In the genomic region with DNA sequence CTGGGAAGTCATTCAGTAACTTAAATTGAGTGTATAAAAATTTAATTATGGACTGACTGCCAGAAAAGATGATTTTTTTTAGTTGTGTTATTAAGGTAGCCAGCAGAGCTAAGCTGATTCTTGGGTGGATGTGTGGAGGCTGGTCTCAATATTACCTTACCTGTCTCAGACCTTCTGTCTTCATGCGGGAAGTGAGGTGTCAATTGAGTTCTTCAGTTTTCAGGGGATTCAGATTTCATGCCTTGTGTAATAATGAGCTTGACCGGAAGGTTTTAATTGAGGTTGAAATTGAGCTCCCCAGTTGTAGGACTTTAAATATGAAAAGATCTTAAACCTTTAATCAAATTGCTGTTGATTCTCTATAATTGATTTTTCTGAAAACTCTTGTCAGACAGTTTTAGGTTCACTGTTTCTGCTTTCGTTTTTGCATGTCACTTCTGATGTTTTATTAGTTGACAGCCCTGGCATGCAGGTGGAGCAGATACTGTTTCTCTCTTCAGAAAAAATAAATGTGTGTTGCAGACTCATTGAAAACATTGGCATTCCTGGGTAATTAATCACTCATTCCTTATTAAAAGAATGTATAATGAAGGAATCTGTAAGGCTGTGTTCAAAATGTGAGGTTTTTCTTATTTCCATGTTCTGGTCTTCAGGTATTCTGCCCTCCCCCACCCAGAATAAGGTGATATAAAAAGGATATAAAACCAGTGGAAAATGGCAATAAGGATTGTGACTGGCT, we compare ENCODE assay signal across 8 cellular contexts. TPM values are rescaled to one million over a fixed set of nuclear protein-coding genes. Genes with fewer than 3 reads are reported as not detected.
DNase-seq lines count a peak whose midpoint lies in the region; ATAC-seq lines count a peak whose summit lies in the region.

No MANE protein-coding gene starts in this region.

- no peaks in the 10 kb centered on the region for H3K27me3 Mint-ChIP-seq in activated CD8-positive, alpha-beta T cell treated with anti-CD3 and anti-CD28 coated beads, Interleukin-2, amount 10 ng/mL, durations not matched to agents 7 days and 5 days (ENCODE audit: low read depth)

- WGBS in mesodermal cell (ENCODE audit: insufficient coverage in 2 of 2), 2 experiments: 60% methylated on average over 1 of the region's 3 CpGs; no CpG with 5 or more reads in 1 of the 2 experiments

- peak overlapping the region; percentile 58 for H3K27ac ChIP-seq in mesodermal cell (ENCODE audit: low read depth, low read length, severe bottlenecking)

- H3K4me1 ChIP-seq in mesodermal cell (ENCODE audit: control insufficient read depth, insufficient read depth, low read length, poor library complexity, severe bottlenecking): peaks cover 55% of the 10 kb centered on the region

- H3K9me3 Mint-ChIP-seq in activated CD8-positive, alpha-beta T cell treated with anti-CD3 and anti-CD28 coated beads, Interleukin-2, amount 10 ng/mL, durations not matched to agents 7 days and 5 days (ENCODE audit: insufficient read depth): no peaks in the 10 kb centered on the region

- DNase-seq in activated CD8-positive, alpha-beta T cell treated with anti-CD3 and anti-CD28 coated beads, Interleukin-2, amount 10 ng/mL, durations not matched to agents 7 days and 5 days: no peak
- DNase-seq in SK-N-DZ (ENCODE audit: low spot score) (no peak), D341Med (ENCODE audit: low spot score) (no peak), NCI-H187 treated with DMSO at 0.1 percent for 48 hours (lab: John Stamatoyannopoulos, UW) (no peak), retina (no peak)

- POLR2A ChIA-PET in activated CD8-positive, alpha-beta T cell treated with anti-CD3 and anti-CD28 coated beads, Interleukin-2, amount 10 ng/mL, durations not matched to agents 7 days and 5 days (lab: Charles Lee): interaction anchor here (0.6 to 3.8 kb wide), 12 partner anchors 9 to 105 kb away, joined by 3 to 55 read pairs (median 5); partner anchors contain the start of genes ATXN7, PSMD6, SCAANT1 and THOC7

- H3K9me3 ChIP-seq in mesodermal cell (ENCODE audit: control insufficient read depth, low read length): no peaks in the 10 kb centered on the region

- peaks cover 86% of the 10 kb centered on the region for H3K4me1 Mint-ChIP-seq in activated CD8-positive, alpha-beta T cell treated with anti-CD3 and anti-CD28 coated beads, Interleukin-2, amount 10 ng/mL, durations not matched to agents 7 days and 5 days (ENCODE audit: low read depth)

- CTCF ChIA-PET in activated CD8-positive, alpha-beta T cell treated with anti-CD3 and anti-CD28 coated beads, Interleukin-2, amount 10 ng/mL, durations not matched to agents 7 days and 5 days (lab: Charles Lee): interaction anchor here (1.1 to 14.1 kb wide), 10 partner anchors 8 to 61 kb away, joined by 3 to 220 read pairs (median 6); partner anchors contain the start of genes PSMD6 and SCAANT1

- ATAC-seq in GM18873 (IDR thresholded peaks at IDR 0.05; ENCODE audit: low FRiP score, unreplicated experiment): peak; percentile 17
- peak; percentile 22 for ATAC-seq in HG02870 (IDR thresholded peaks at IDR 0.05; ENCODE audit: unreplicated experiment)
- peak; percentile 52 for ATAC-seq in activated CD8-positive, alpha-beta T cell treated with anti-CD3 and anti-CD28 coated beads, Interleukin-2, amount 10 ng/mL, durations not matched to agents 7 days and 5 days

- H3K27ac Mint-ChIP-seq in activated CD8-positive, alpha-beta T cell treated with anti-CD3 and anti-CD28 coated beads, Interleukin-2, amount 10 ng/mL, durations not matched to agents 7 days and 5 days: peak overlapping the region; percentile 96

- H3K36me3 Mint-ChIP-seq in activated CD8-positive, alpha-beta T cell treated with anti-CD3 and anti-CD28 coated beads, Interleukin-2, amount 10 ng/mL, durations not matched to agents 7 days and 5 days (ENCODE audit: low read depth): peaks cover 33% of the 10 kb centered on the region

- H3K36me3 ChIP-seq in mesodermal cell (ENCODE audit: control insufficient read depth, insufficient read depth, low read length): peaks cover 10% of the 10 kb centered on the region

- H3K4me3 ChIP-seq in mesodermal cell (ENCODE audit: extremely low read depth, insufficient read depth, low read length, poor library complexity, severe bottlenecking): no peak overlapping the region

- H3K4me3 Mint-ChIP-seq in activated CD8-positive, alpha-beta T cell treated with anti-CD3 and anti-CD28 coated beads, Interleukin-2, amount 10 ng/mL, durations not matched to agents 7 days and 5 days: peak overlapping the region; percentile 79

RNA-seq across cellular contexts. Expression of gene PSMD6, which starts 54.5 kb away (rescaled TPM):
- 10 to 100 TPM; 81.2 to 86.3 TPM for total RNA-seq in activated CD8-positive, alpha-beta T cell treated with anti-CD3 and anti-CD28 coated beads, Interleukin-2, amount 10 ng/mL, durations not matched to agents 7 days and 5 days
- polyA plus RNA-seq in mesodermal cell (2013, experiment 1 of 2): 118 TPM
- polyA plus RNA-seq in mesodermal cell (2013, experiment 2 of 2): 132 TPM
- 94.1 and 105 TPM in 2 replicates for polyA plus RNA-seq in SK-N-DZ (2014; cell fraction: cytosol; rRNA removed)
- 52.0 and 54.7 TPM in 2 replicates for polyA plus RNA-seq in SK-N-DZ (2014; cell fraction: nucleus; rRNA removed)

RNA-seq across cellular contexts. Expression of gene SCAANT1, which starts 56.6 kb away (rescaled TPM):
- total RNA-seq in activated CD8-positive, alpha-beta T cell treated with anti-CD3 and anti-CD28 coated beads, Interleukin-2, amount 10 ng/mL, durations not matched to agents 7 days and 5 days: not detected
- polyA plus RNA-seq in mesodermal cell (2013, experiment 1 of 2): not detected
- polyA plus RNA-seq in mesodermal cell (2013, experiment 2 of 2): not detected
- not detected in 2 replicates for polyA plus RNA-seq in SK-N-DZ (2014; cell fraction: cytosol; rRNA removed)
- not detected in 2 replicates for polyA plus RNA-seq in SK-N-DZ (2014; cell fraction: nucleus; rRNA removed)
